Comparison of ENCODE assay signal across 8 cellular contexts in genomic region chr5:163505049-163505474, GRCh38. TPM values are rescaled to one million over a fixed set of nuclear protein-coding genes. Genes with fewer than 3 reads are reported as not detected.
DNase-seq lines count a peak whose midpoint lies in the region; ATAC-seq lines count a peak whose summit lies in the region.

No MANE protein-coding gene starts in this region.

- H3K9me3 ChIP-seq in iPS-20b (ENCODE audit: insufficient read depth, low read depth, low read length): no peaks in the 10 kb centered on the region

- H3K27me3 ChIP-seq in iPS-20b (ENCODE audit: insufficient read depth, low read length): no peaks in the 10 kb centered on the region

- H3K36me3 ChIP-seq in iPS-20b (ENCODE audit: insufficient read depth, low read depth, low read length): peaks cover 11% of the 10 kb centered on the region; the same call in 1 of the 2 replicates

- DNase-seq in Right ventricle myocardium inferior (ENCODE audit: missing footprints): no peak
- no peak for DNase-seq in cardiac septum (ENCODE audit: low spot score)
- DNase-seq in activated T-helper 9 cell treated with anti-CD3 and anti-CD28 coated beads, Interleukin-2, amount 50 U/mL, for 16 hours (ENCODE audit: low read depth): peak; percentile 15
- no peak for DNase-seq in D341Med (ENCODE audit: low spot score)
- DNase-seq in OCI-M2 (lab: John Stamatoyannopoulos, UW; ENCODE audit: unreplicated experiment): no peak

- ATAC-seq in Right ventricle myocardium inferior (peak; percentile 1), HG03342 (IDR thresholded peaks at IDR 0.05; ENCODE audit: unreplicated experiment) (no peak)

- H3K9ac ChIP-seq in iPS-20b (ENCODE audit: low read depth, low read length): peak overlapping the region; percentile 96

- H3K4me1 ChIP-seq in iPS-20b (ENCODE audit: insufficient read depth, low read length): peaks cover 30% of the 10 kb centered on the region

- peak overlapping the region; percentile 99 for H3K4me3 ChIP-seq in iPS-20b (ENCODE audit: low read length)

- intact Hi-C loops in Right ventricle myocardium inferior (cut with DNase I): loop anchor here (1.0 kb wide), 1 partner anchor 45 kb away; the partner anchor contains the start of genes HMMR and NUDCD2
- intact Hi-C loops in cardiac septum (cut with DNase I): loop anchor here (2.0 kb wide), 1 partner anchor 44 kb away; the partner anchor contains the start of genes HMMR and NUDCD2

- H3K27ac ChIP-seq in iPS-20b (ENCODE audit: low read length) (peak overlapping the region; percentile 97), temporal lobe (ENCODE audit: low read depth, low read length) (peak overlapping the region; percentile 92)

RNA-seq across cellular contexts. Expression of gene MAT2B, which starts 0.4 kb away (rescaled TPM):
- 59.1 TPM for total RNA-seq in Right ventricle myocardium inferior
- total RNA-seq in cardiac septum: 45.2 TPM
- total RNA-seq in temporal lobe: 28.8 TPM

RNA-seq across cellular contexts. Expression of gene HMMR, which starts 44.6 kb away (rescaled TPM):
- 0.92 TPM for total RNA-seq in Right ventricle myocardium inferior
- 0.46 TPM for total RNA-seq in cardiac septum
- total RNA-seq in temporal lobe: 2.2 TPM

RNA-seq across cellular contexts. Expression of gene NUDCD2, which starts 45.2 kb away (rescaled TPM):
- total RNA-seq in Right ventricle myocardium inferior (11.8 TPM), cardiac septum (16.2 TPM), temporal lobe (15.0 TPM)
